ENCODE assay signal across 8 cellular contexts in genomic region chr9:15307523-15307841, GRCh38. TPM values are rescaled to one million over a fixed set of nuclear protein-coding genes. Genes with fewer than 3 reads are reported as not detected.
A peak's percentile ranks its signal among the peaks of the same experiment; 100 is the strongest.
DNase-seq lines count a peak whose midpoint lies in the region; ATAC-seq and TF ChIP-seq lines count a peak whose summit lies in the region.

No MANE protein-coding gene starts in this region.

- no peak overlapping the region for H3K9ac ChIP-seq in mammary epithelial cell (ENCODE audit: insufficient read depth, low read length)
- H3K9ac ChIP-seq in neural cell (ENCODE audit: low read length) = peak overlapping the region; percentile 47

- peak overlapping the region; percentile 73 for H2AFZ ChIP-seq in mammary epithelial cell (ENCODE audit: low read depth, low read length)
- peak overlapping the region; percentile 48 for H2AFZ ChIP-seq in neural cell (ENCODE audit: low read depth, low read length)

- H3K9me3 Mint-ChIP-seq in T-helper 2 cell treated with Interferon-gamma antibody and Interleukin-4, amounts not matched to agents 5 μg/mL and 100 μg/mL, for 36 hours = peaks cover 8% of the 10 kb centered on the region

- H3K27me3 Mint-ChIP-seq in T-helper 2 cell treated with Interferon-gamma antibody and Interleukin-4, amounts not matched to agents 5 μg/mL and 100 μg/mL, for 36 hours (ENCODE audit: low read depth) = no peaks in the 10 kb centered on the region

- DNase-seq in T-helper 2 cell treated with Interferon-gamma antibody and Interleukin-4, amounts not matched to agents 5 μg/mL and 100 μg/mL, for 36 hours (ENCODE audit: low spot score) = no peak
- no peak for DNase-seq in T-helper 2 cell
- no peak for DNase-seq in mammary epithelial cell
- no peak for DNase-seq in stimulated activated CD4-positive, alpha-beta T cell treated with anti-CD3 and anti-CD28 coated beads, Interleukin-4, amount 100 ng/mL, for 24 hours
- DNase-seq in kidney glomerular epithelial cell (lab: John Stamatoyannopoulos, UW) = no peak
- DNase-seq in NCI-H2107 treated with DMSO at 0.1 percent for 48 hours (lab: John Stamatoyannopoulos, UW; ENCODE audit: unreplicated experiment) = no peak

- H3K27me3 ChIP-seq in mammary epithelial cell (ENCODE audit: insufficient read depth, low read length) (no peaks in the 10 kb centered on the region), neural cell (ENCODE audit: insufficient read depth, low read depth, low read length) (peaks cover 23% of the 10 kb centered on the region)

- BruUV-seq in mammary epithelial cell (replicated peaks; lab: Mats Ljungman, UMichigan) = TSS peak; percentile 87

- H4K20me1 ChIP-seq in mammary epithelial cell (ENCODE audit: insufficient read depth, low read length) (no peaks in the 10 kb centered on the region), neural cell (ENCODE audit: insufficient read depth) (no peaks in the 10 kb centered on the region)

- peaks cover 20% of the 10 kb centered on the region for H3K36me3 Mint-ChIP-seq in T-helper 2 cell treated with Interferon-gamma antibody and Interleukin-4, amounts not matched to agents 5 μg/mL and 100 μg/mL, for 36 hours (ENCODE audit: low read depth)

- no peak for TF ChIP-seq CTCF in mammary epithelial cell (conservative IDR thresholded peaks at IDR 0.05 in 1 of 2, IDR thresholded peaks at IDR 0.05 in 1 of 2; ENCODE audit: extremely low read depth in 1 of 2, insufficient read depth in 1 of 2, low read depth in 1 of 2, low read length in 2 of 2)
- TF ChIP-seq CTCF in neural cell (IDR thresholded peaks at IDR 0.05; ENCODE audit: poor library complexity, severe bottlenecking) = peak; percentile 18

- no peaks in the 10 kb centered on the region for H3K36me3 ChIP-seq in mammary epithelial cell (ENCODE audit: insufficient read depth, low read length)
- H3K36me3 ChIP-seq in neural cell (ENCODE audit: insufficient read depth, low read length) = no peaks in the 10 kb centered on the region

- no peaks in the 10 kb centered on the region for H3K9me2 ChIP-seq in neural cell (ENCODE audit: insufficient read depth, low read length)

- H3K4me3 ChIP-seq in mammary epithelial cell (replicated peaks in 1 of 3; ENCODE audit: insufficient read depth in 1 of 3, low read depth in 2 of 3, low read length in 3 of 3) (peak overlapping the region in 2 of 3 experiments; percentile 23 to 30), neural cell (ENCODE audit: low read length) (peak overlapping the region; percentile 86)

- TF ChIP-seq EP300 in neural cell (conservative IDR thresholded peaks at IDR 0.05; ENCODE audit: poor library complexity, severe bottlenecking) = no peak

- in situ Hi-C loops in mammary epithelial cell (cut with MboI; ENCODE audit: low sequenced_read_pairs in 2 of 2) = no loop called here

- H3K27ac ChIP-seq in mammary epithelial cell (ENCODE audit: insufficient read depth, low read depth, low read length) = peak overlapping the region; percentile 60
- H3K27ac ChIP-seq in neural cell (ENCODE audit: low read length) = no peak overlapping the region

- peak overlapping the region; percentile 67 for H3K4me2 ChIP-seq in mammary epithelial cell (ENCODE audit: insufficient read depth, low read depth, low read length)
- peak overlapping the region; percentile 60 for H3K4me2 ChIP-seq in neural cell (ENCODE audit: low read length)

- peaks cover 50% of the 10 kb centered on the region for H3K4me1 Mint-ChIP-seq in T-helper 2 cell treated with Interferon-gamma antibody and Interleukin-4, amounts not matched to agents 5 μg/mL and 100 μg/mL, for 36 hours (ENCODE audit: low read depth)

- intact Hi-C loops in mammary epithelial cell (cut with micrococcal nuclease) = loop anchor here (1.0 to 5.0 kb wide), 3 partner anchors 11 to 245 kb away; partner anchors contain the start of gene CCDC171

- peak overlapping the region; percentile 99 for H3K4me3 Mint-ChIP-seq in T-helper 2 cell treated with Interferon-gamma antibody and Interleukin-4, amounts not matched to agents 5 μg/mL and 100 μg/mL, for 36 hours

- no peaks in the 10 kb centered on the region for H3F3A ChIP-seq in neural cell (ENCODE audit: insufficient read depth, low read length, poor library complexity, severe bottlenecking)

- CTCF ChIA-PET in mammary epithelial cell (lab: Charles Lee; ENCODE audit: low non-redundant PET) = interaction anchor here (0.6 kb wide), 1 partner anchor 16 kb away, joined by 4 read pairs; no protein-coding TSS in a partner anchor

- H3K79me2 ChIP-seq in mammary epithelial cell (ENCODE audit: insufficient read depth, low read length) = peaks cover 21% of the 10 kb centered on the region
- H3K79me2 ChIP-seq in neural cell (replicated peaks; ENCODE audit: insufficient read depth, low read length) = no peaks in the 10 kb centered on the region

- H3K4me1 ChIP-seq in mammary epithelial cell (ENCODE audit: insufficient read depth, low read length) = peaks cover 27% of the 10 kb centered on the region

- H3K9me3 ChIP-seq in mammary epithelial cell (replicated peaks; ENCODE audit: insufficient read depth, low read length) (no peaks in the 10 kb centered on the region), neural cell (ENCODE audit: low read length) (no peaks in the 10 kb centered on the region)

- 7% methylated on average over 12 of the region's 12 CpGs for WGBS in mammary epithelial cell (ENCODE audit: low coverage, missing lambda C conversion rate)

- TF ChIP-seq RAD21 in neural cell (conservative IDR thresholded peaks at IDR 0.05) = no peak

- peak; percentile 33 for ATAC-seq in HG03432 (IDR thresholded peaks at IDR 0.05; ENCODE audit: unreplicated experiment)

- H3K27ac Mint-ChIP-seq in T-helper 2 cell treated with Interferon-gamma antibody and Interleukin-4, amounts not matched to agents 5 μg/mL and 100 μg/mL, for 36 hours = peak overlapping the region; percentile 56

- dilution Hi-C loops in mammary epithelial cell (cut with HindIII; ENCODE audit: low sequenced_read_pairs) = loop anchor here (5.0 kb wide), 2 partner anchors 95 to 115 kb away; partner anchors contain the start of gene SNAPC3

TF ChIP-seq in neural cell, 6 proteins besides CTCF, POLR2A, EP300 and RAD21:
- TF ChIP-seq TAF1 (IDR thresholded peaks at IDR 0.05; ENCODE audit: low read depth) (no peak), MXI1 (conservative IDR thresholded peaks at IDR 0.05; ENCODE audit: poor library complexity, severe bottlenecking) (no peak), SMC3 (conservative IDR thresholded peaks at IDR 0.05; ENCODE audit: poor library complexity) (no peak), EZH2 (IDR thresholded peaks at IDR 0.05; ENCODE audit: borderline replicate concordance, insufficient read depth, low read length, poor library complexity, severe bottlenecking) (no peak), POLR2AphosphoS5 (IDR thresholded peaks at IDR 0.05) (no peak)
- TF ChIP-seq, protein P1, sequence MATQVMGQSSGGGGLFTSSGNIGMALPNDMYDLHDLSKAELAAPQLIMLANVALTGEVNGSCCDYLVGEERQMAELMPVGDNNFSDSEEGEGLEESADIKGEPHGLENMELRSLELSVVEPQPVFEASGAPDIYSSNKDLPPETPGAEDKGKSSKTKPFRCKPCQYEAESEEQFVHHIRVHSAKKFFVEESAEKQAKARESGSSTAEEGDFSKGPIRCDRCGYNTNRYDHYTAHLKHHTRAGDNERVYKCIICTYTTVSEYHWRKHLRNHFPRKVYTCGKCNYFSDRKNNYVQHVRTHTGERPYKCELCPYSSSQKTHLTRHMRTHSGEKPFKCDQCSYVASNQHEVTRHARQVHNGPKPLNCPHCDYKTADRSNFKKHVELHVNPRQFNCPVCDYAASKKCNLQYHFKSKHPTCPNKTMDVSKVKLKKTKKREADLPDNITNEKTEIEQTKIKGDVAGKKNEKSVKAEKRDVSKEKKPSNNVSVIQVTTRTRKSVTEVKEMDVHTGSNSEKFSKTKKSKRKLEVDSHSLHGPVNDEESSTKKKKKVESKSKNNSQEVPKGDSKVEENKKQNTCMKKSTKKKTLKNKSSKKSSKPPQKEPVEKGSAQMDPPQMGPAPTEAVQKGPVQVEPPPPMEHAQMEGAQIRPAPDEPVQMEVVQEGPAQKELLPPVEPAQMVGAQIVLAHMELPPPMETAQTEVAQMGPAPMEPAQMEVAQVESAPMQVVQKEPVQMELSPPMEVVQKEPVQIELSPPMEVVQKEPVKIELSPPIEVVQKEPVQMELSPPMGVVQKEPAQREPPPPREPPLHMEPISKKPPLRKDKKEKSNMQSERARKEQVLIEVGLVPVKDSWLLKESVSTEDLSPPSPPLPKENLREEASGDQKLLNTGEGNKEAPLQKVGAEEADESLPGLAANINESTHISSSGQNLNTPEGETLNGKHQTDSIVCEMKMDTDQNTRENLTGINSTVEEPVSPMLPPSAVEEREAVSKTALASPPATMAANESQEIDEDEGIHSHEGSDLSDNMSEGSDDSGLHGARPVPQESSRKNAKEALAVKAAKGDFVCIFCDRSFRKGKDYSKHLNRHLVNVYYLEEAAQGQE (IDR thresholded peaks at IDR 0.05; ENCODE audit: borderline replicate concordance) = no peak

RNA-seq across cellular contexts. Expression of gene TTC39B, which starts 0.5 kb away (rescaled TPM):
- total RNA-seq in mammary epithelial cell = 10 to 100 TPM; 25.5 to 26.0 TPM
- polyA plus RNA-seq in mammary epithelial cell (5.6 TPM), neural cell (2.8 and 2.9 TPM in 2 replicates)
- polyA minus RNA-seq in mammary epithelial cell (28.6 TPM), neural cell (10.2 and 12.4 TPM in 2 replicates)
